In the genomic region with DNA sequence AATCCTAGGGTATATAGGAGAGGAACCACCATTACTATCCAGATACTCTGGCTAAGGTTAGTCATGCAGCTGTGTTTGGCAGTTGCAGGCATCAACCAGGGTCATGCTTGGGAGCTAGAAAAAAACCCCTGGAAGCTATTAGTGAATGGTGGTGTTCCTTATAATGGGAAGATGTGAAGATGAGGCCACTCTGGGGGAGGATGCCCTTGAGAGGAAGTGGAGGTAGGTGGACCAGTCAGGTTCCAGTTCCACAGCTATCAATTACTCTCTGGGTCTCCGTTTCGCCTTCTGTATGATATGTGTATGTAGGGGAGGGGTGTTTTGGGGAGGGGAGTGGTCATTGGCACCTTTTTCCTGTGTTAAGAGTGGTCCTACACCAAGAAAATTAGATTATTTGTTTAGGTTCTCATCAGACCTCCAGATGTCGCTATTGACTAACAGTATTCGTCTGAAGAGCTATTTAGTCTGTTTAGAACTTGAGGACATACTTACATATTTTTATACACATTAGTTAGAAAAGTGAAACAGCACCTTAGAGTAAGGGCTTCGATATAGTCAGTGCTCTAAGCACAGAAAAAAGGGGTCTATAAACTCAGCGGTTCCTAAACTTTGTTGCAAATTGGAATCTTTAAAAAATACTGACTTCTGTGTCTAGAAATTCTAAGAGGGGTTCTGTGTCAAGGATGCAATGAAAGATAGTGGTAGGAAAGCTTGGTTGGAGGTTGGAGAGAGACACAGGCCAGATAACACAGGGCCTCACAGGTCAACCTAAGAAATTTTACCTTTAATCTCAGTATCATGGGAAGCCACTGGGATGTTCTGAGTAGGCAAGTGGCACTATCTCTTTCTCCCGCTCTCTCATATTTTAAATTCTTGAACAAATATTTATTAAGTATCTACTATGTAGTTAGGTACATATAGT, we compare ENCODE assay signal across 8 cellular contexts. TPM values are rescaled to one million over a fixed set of nuclear protein-coding genes. Genes with fewer than 3 reads are reported as not detected.
DNase-seq lines count a peak whose midpoint lies in the region; ATAC-seq and TF ChIP-seq lines count a peak whose summit lies in the region.

No MANE protein-coding gene starts in this region.

- intact Hi-C loops in PC-9 (cut with micrococcal nuclease; ENCODE audit: unreplicated experiment): loop anchor here (1.0 to 5.0 kb wide), 6 partner anchors 153 to 387 kb away; no protein-coding TSS in a partner anchor

- CTCF ChIA-PET in PC-9 (lab: Charles Lee): interaction anchor here (0.6 to 2.4 kb wide), 16 partner anchors 10 to 688 kb away, joined by 3 to 31 read pairs (median 3); a partner anchor contains a TSS

- H3K4me3 ChIP-seq in LNCaP clone FGC (ENCODE audit: low read depth, low read length) (no peak overlapping the region), PC-9 (no peak overlapping the region)

- H3K9me3 ChIP-seq in PC-9 (ENCODE audit: insufficient read depth, low read depth): no peaks in the 10 kb centered on the region

- TF ChIP-seq CTCF in LNCaP clone FGC (IDR thresholded peaks at IDR 0.05; ENCODE audit: control insufficient read depth, extremely low read depth, insufficient read depth) (peak; percentile 70), PC-9 (conservative IDR thresholded peaks at IDR 0.05) (peak; percentile 76)

- H3K36me3 ChIP-seq in PC-9 (ENCODE audit: low read depth): no peaks in the 10 kb centered on the region

- POLR2A ChIA-PET in PC-9 (lab: Charles Lee; ENCODE audit: unreplicated experiment): interaction anchor here (0.7 to 1.0 kb wide), 2 partner anchors 10 to 1293 kb away, joined by 3 read pairs; no protein-coding TSS in a partner anchor

- H2AFZ ChIP-seq in PC-9: no peak overlapping the region

- DNase-seq in DMS114 treated with DMSO at 0.1 percent for 48 hours (lab: John Stamatoyannopoulos, UW; ENCODE audit: unreplicated experiment) (peak; percentile 61), LNCaP clone FGC (ENCODE audit: low read depth) (peak; percentile 50), PC-9 (peak in 1 of 2 experiments; percentile 54), dermis blood vessel endothelial cell (peak; percentile 84), medulla oblongata (ENCODE audit: extremely low spot score) (peak; percentile 83)

- H3K79me2 ChIP-seq in PC-9 (ENCODE audit: low read depth): no peaks in the 10 kb centered on the region

- H3F3A ChIP-seq in PC-9 (ENCODE audit: insufficient read depth, low read depth): peaks cover 6% of the 10 kb centered on the region; the same call in 1 of the 2 replicates

- no peaks in the 10 kb centered on the region for H3K4me1 ChIP-seq in PC-9 (replicated peaks; ENCODE audit: insufficient read depth)

- H3K4me2 ChIP-seq in PC-9: peak overlapping the region; percentile 69

- H3K27ac ChIP-seq in PC-9: no peak overlapping the region

- no peaks in the 10 kb centered on the region for H3K9me2 ChIP-seq in PC-9 (ENCODE audit: insufficient read depth)

- BruUV-seq in PC-9 (replicated peaks; lab: Mats Ljungman, UMichigan): no TSS peak

- no peaks in the 10 kb centered on the region for H3K27me3 ChIP-seq in PC-9 (ENCODE audit: insufficient read depth, low read depth)

- H4K20me1 ChIP-seq in PC-9 (ENCODE audit: insufficient read depth): no peaks in the 10 kb centered on the region

- ATAC-seq in GM21360 (IDR thresholded peaks at IDR 0.05; ENCODE audit: unreplicated experiment) (peak; percentile 76), HG03521 (IDR thresholded peaks at IDR 0.05; ENCODE audit: unreplicated experiment) (no peak), HG03025 (IDR thresholded peaks at IDR 0.05; ENCODE audit: low FRiP score, unreplicated experiment) (no peak)

RNA-seq across cellular contexts. Expression of a gene that starts 9.1 kb away (rescaled TPM):
- 33.4 and 36.7 TPM in 2 replicates for total RNA-seq in PC-9 (2021)
- total RNA-seq in dermis blood vessel endothelial cell: 20.5 and 22.3 TPM in 2 replicates

RNA-seq across cellular contexts. Expression of a gene that starts 34.0 kb away (rescaled TPM):
- total RNA-seq in PC-9 (2021): 32.2 and 38.3 TPM in 2 replicates
- 26.7 and 30.9 TPM in 2 replicates for total RNA-seq in dermis blood vessel endothelial cell
